In genomic region chr4:92438722-92439121, GRCh38 we compare ENCODE assay signal across 2 cellular contexts.
TF ChIP-seq lines count a peak whose summit lies in the region.

No MANE protein-coding gene starts in this region.

TF ChIP-seq in GM23338, 12 proteins besides CTCF, POLR2A, EP300 and RAD21:
- TF ChIP-seq POLR2AphosphoS5 (IDR thresholded peaks at IDR 0.05; ENCODE audit: low read depth), result peak; percentile 48

TF ChIP-seq in H1, 55 proteins besides CTCF, POLR2A, EP300 and RAD21:
- TF ChIP-seq ASH2L (IDR thresholded peaks at IDR 0.05; ENCODE audit: low read length), result peak; percentile 22
